Comparison of ENCODE assay signal across 8 cellular contexts in the genomic region with DNA sequence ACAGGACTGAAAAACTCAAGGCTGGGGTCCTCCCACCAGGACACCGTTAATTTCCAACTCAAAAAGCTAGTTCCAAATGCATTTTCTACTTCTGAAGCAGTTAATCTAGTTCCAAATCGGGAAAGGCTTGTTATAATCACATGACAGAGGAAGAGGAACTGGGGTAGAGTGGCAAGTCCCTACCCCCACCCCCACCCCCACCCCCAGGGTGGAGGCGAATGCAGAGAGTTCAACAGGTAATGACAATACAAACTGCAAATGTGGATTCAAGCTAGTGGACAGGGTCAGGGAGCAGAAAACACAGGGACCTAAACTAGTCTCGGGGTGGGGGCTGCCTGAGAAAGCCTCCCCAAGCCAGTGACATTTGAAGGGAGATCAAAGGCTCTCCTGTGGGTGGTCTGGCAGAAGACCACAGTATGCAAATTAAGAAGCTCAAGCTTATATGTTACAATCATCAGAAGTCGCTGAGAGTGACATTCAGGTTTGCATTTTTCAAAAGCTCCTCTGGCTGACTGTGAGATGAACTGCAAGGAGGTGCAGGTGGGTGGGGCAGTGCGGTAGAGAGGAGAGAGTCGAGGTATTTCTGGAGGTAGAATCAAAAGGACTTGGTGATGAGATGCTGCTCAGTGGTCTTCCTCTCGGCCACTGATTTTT. TPM values are rescaled to one million over a fixed set of nuclear protein-coding genes. Genes with fewer than 3 reads are reported as not detected.
DNase-seq lines count a peak whose midpoint lies in the region; ATAC-seq and TF ChIP-seq lines count a peak whose summit lies in the region.

No MANE protein-coding gene starts in this region.

- peak; percentile 62 for DNase-seq in CD1c-positive myeloid dendritic cell (ENCODE audit: extremely low spot score)
- peak; percentile 13 to 20 for DNase-seq in activated CD4-positive, alpha-beta T cell treated with anti-CD3 and anti-CD28 coated beads, Interleukin-2, amount 50 U/mL, for 4 hours
- DNase-seq in COLO829 (ENCODE audit: low spot score), result no peak
- no peak for DNase-seq in DMS53 treated with DMSO at 0.1 percent for 48 hours (lab: John Stamatoyannopoulos, UW; ENCODE audit: unreplicated experiment)
- no peak for DNase-seq in tibial nerve (ENCODE audit: low spot score in 2 of 2)

- H3K36me3 ChIP-seq in tibial nerve, result no peaks in the 10 kb centered on the region

- H3K27ac ChIP-seq in tibial nerve, result peak overlapping the region in 1 of 4 donors; percentile 10

- TF ChIP-seq POLR2A in GM19099 (IDR thresholded peaks at IDR 0.05; ENCODE audit: extremely low read depth, insufficient read length, low read depth) (peak; percentile 32), tibial nerve (IDR thresholded peaks at IDR 0.05) (no peak)

- H3K4me1 ChIP-seq in mononuclear cell (ENCODE audit: insufficient read depth, low read length), result peaks cover 97% of the 10 kb centered on the region
- peaks cover 0 to 77% (median 32%) of the 10 kb centered on the region in 4 donors for H3K4me1 ChIP-seq in tibial nerve

- no peaks in the 10 kb centered on the region for H3K27me3 ChIP-seq in mononuclear cell (ENCODE audit: insufficient read depth, low read length)
- no peaks in the 10 kb centered on the region for H3K27me3 ChIP-seq in tibial nerve

- TF ChIP-seq EP300 in tibial nerve (IDR thresholded peaks at IDR 0.05), result no peak

- H3K4me3 ChIP-seq in mononuclear cell (ENCODE audit: low read length) (peak overlapping the region; percentile 14), tibial nerve (no peak overlapping the region)

- H3K9me3 ChIP-seq in mononuclear cell (ENCODE audit: low read depth, low read length) (no peaks in the 10 kb centered on the region), tibial nerve (no peaks in the 10 kb centered on the region)

- 42 to 51% methylated on average over 8 of the region's 8 CpGs for WGBS in tibial nerve, 2 donors

- no peak for TF ChIP-seq CTCF in tibial nerve (IDR thresholded peaks at IDR 0.05)

- ATAC-seq in HG03196 (IDR thresholded peaks at IDR 0.05; ENCODE audit: unreplicated experiment), result peak; percentile 62

RNA-seq across cellular contexts. Expression of gene SLC25A19, which starts 56.4 kb away (rescaled TPM):
- 5.9 TPM for total RNA-seq in mononuclear cell
- total RNA-seq in tibial nerve, result 10 to 100 TPM; 16.7 to 23.1 (median 20.1) TPM

RNA-seq across cellular contexts. Expression of gene GRB2, which starts 59.8 kb away (rescaled TPM):
- total RNA-seq in mononuclear cell, result 151 TPM
- total RNA-seq in tibial nerve, result 100 to 1,000 TPM in 3 of 4 donors, 10 to 100 TPM in 1; 77.6 to 139 (median 133) TPM

Comparison
In these comparisons a context has a peak if more than half of its experiments do, and no peak if none do; other contexts are left out.
1. DNase-seq: peak in CD1c-positive myeloid dendritic cell (single experiment) and activated CD4-positive, alpha-beta T cell treated with anti-CD3 and anti-CD28 coated beads, Interleukin-2, amount 50 U/mL, for 4 hours (2 of 2); none in COLO829 (single experiment), DMS53 treated with DMSO at 0.1 percent for 48 hours (single experiment) and tibial nerve (0 of 2).